15 cellular contexts compared by ENCODE assay signal in the genomic region with DNA sequence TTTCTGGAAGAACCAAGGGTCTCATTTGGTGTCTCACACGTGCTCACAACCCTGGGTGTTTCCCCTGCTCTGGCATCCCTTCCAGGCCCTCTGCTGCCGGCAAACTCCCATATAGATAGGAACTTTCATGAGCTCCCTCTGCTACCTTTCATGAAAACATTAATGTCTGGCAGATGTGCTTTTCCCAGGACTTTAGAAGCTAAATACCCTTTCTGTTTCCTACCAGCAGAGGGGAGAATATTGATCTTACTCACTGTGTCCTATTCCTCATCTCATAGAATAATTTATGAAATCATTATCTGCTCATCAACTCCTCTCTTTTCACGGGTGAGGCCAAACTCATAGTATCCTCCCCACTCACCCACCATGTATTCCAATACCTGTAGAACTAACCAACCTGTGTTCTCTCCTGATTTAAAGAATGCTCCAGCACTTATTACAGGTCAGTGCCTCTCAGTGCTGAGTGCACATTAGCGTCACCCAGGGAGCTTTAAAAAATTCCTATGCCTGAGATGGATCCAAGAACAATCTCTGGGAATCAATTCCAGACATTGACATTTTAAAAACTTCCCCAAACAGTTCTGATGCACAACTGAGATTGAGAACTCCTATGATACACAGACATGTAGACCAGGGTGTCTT.
"Had no signal": no experiment of that assay in that cellular context is flagged by ENCODE, and none has a peak within 500 bp of the region (broad histone marks: within the 10 kb centered on the region; RNA-seq: fewer than 3 reads in every experiment).

No MANE protein-coding gene starts in this region.

- H3K27me3 ChIP-seq: breast epithelium, spleen, tibial artery had no signal

- ATAC-seq: activated CD4-positive, CD25-positive, alpha-beta regulatory T cell treated with anti-CD3 and anti-CD28 coated beads, Interleukin-2, amount 50 U/mL, for 24 hours; activated naive CD8-positive, alpha-beta T cell treated with anti-CD3 and anti-CD28 coated beads, Interleukin-2, amount 50 U/mL, for 24 hours; esophagus mucosa; naive thymus-derived CD8-positive, alpha-beta T cell had no signal

- H3K36me3 ChIP-seq: breast epithelium, spleen, tibial artery had no signal

- H3K9me3 ChIP-seq: breast epithelium, spleen, tibial artery had no signal

- H3K4me3 ChIP-seq: breast epithelium, spleen, tibial artery had no signal

- H3K4me1 ChIP-seq: breast epithelium, spleen had no signal

- DNase-seq: activated CD4-positive, alpha-beta T cell treated with anti-CD3 and anti-CD28 coated beads, Interleukin-2, amount 10 ng/mL, durations not matched to agents 7 days and 5 days; activated CD8-positive, alpha-beta memory T cell treated with anti-CD3 and anti-CD28 coated beads, Interleukin-2, amount 50 U/mL, for 4 hours; activated effector memory CD4-positive, alpha-beta T cell treated with Interleukin-2 at 50 U/mL for 16 hours; activated naive CD4-positive, alpha-beta T cell treated with anti-CD3 and anti-CD28 coated beads, Interleukin-2, amount 10 ng/mL, durations not matched to agents 7 days and 5 days; activated naive CD8-positive, alpha-beta T cell treated with anti-CD3 and anti-CD28 coated beads, Interleukin-2, amount 50 U/mL, for 24 hours; activated T-cell treated with anti-CD3 and anti-CD28 coated beads, Interleukin-2, amount 50 U/mL, for 48 hours; anterior cingulate cortex; effector CD4-positive, alpha-beta T cell; naive thymus-derived CD8-positive, alpha-beta T cell; spleen; stimulated activated naive CD4-positive, alpha-beta T cell; tibial artery had no signal

- H3K27ac ChIP-seq: breast epithelium, spleen, tibial artery had no signal
